Comparison of ENCODE assay signal across 23 cellular contexts in the genomic region with DNA sequence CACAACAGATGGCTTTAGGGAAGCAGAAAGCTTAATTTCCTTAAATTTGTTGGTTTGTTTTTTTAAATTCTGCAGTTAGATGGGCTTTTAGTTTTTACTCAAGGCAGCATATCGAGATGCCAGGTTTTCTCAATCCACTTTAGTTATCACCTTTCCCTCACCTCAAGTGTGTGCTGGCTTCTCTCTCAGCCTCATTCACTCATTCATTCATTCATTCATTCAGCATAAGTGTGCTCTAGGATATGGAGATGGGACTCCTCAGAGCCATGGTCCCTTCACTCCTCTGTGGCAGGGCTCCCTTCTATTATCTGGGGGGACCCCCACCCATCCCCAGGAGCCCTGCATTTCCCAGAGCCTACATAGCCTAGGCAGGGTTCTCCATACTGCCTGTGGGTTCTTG. TPM values are rescaled to one million over a fixed set of nuclear protein-coding genes. Genes with fewer than 3 reads are reported as not detected.
DNase-seq lines count a peak whose midpoint lies in the region; ATAC-seq, FAIRE-seq and TF ChIP-seq lines count a peak whose summit lies in the region.
"Had no signal": no experiment of that assay in that cellular context is flagged by ENCODE, and none has a peak within 500 bp of the region (broad histone marks: within the 10 kb centered on the region; RNA-seq: fewer than 3 reads in every experiment).

No MANE protein-coding gene starts in this region.

- POLR2A ChIA-PET in GM12878 (lab: Charles Lee) = no interaction called here

- no peak overlapping the region for H3K4me3 Mint-ChIP-seq in activated naive CD4-positive, alpha-beta T cell treated with anti-CD3 and anti-CD28 coated beads for 36 hours
- H3K4me3 Mint-ChIP-seq: CD8-positive, alpha-beta memory T cell had no signal

- no peak for ATAC-seq in GM12878
- ATAC-seq: SK-N-SH treated with all-trans-retinoic acid at 6 μM for 48 hours had no signal

- peak; percentile 23 for DNase-seq in D341Med (ENCODE audit: low spot score)
- DNase-seq in GM12878 (ENCODE audit: low read depth, low spot score) = no peak
- peak; percentile 0 to 36 for DNase-seq in suprapubic skin (ENCODE audit: low spot score in 2 of 2)
- DNase-seq in stimulated activated CD8-positive, alpha-beta memory T cell treated with anti-CD3 and anti-CD28 coated beads, Interleukin-4, amount 100 ng/mL, for 48 hours = no peak
- no peak for DNase-seq in DMS 273 treated with DMSO at 0.1 percent for 48 hours (lab: John Stamatoyannopoulos, UW)
- DNase-seq in activated naive CD4-positive, alpha-beta T cell treated with anti-CD3 and anti-CD28 coated beads for 36 hours = no peak
- DNase-seq: CD8-positive, alpha-beta memory T cell; EL; GF-D8; IMR-90; NCI-H1694; NCI-H2081; NCI-H2171 treated with DMSO at 0.1 percent for 48 hours; NCI-H446; NCI-H526 had no signal

- H3K4me2 ChIP-seq in BLaER1 treated with 17β-estradiol and CSF1 and Interleukin-3, amounts not matched to agents 10 nM and 100 nM = peak overlapping the region in 8 of 11 experiments; percentile 4 to 77 (median 50); a peak in 12 of 22 replicates
- H3K4me2 ChIP-seq in GM12878 (ENCODE audit: control insufficient read depth, insufficient read depth) = no peak overlapping the region

- H3K9me3 ChIP-seq in BLaER1 treated with 17β-estradiol and CSF1 and Interleukin-3, amounts not matched to agents 10 nM and 100 nM (replicated peaks in 1 of 11) = no peaks in the 10 kb centered on the region
- H3K9me3 ChIP-seq in GM12878 (replicated peaks; ENCODE audit: control insufficient read depth, insufficient read depth, low read length) (no peaks in the 10 kb centered on the region), suprapubic skin (no peaks in the 10 kb centered on the region)
- H3K9me3 ChIP-seq: BLaER1, Peyer's patch had no signal

- no peaks in the 10 kb centered on the region for H3K9me3 Mint-ChIP-seq in activated naive CD4-positive, alpha-beta T cell treated with anti-CD3 and anti-CD28 coated beads for 36 hours
- H3K9me3 Mint-ChIP-seq: CD8-positive, alpha-beta memory T cell had no signal

- no peak overlapping the region for H2AFZ ChIP-seq in GM12878 (ENCODE audit: control insufficient read depth, low read depth, low read length)

- in situ Hi-C loops in GM12878 (cut with MboI) = no loop called here

- TF ChIP-seq EP300 in GM12878 (IDR thresholded peaks at IDR 0.05; ENCODE audit: borderline replicate concordance in 1 of 2, control insufficient read depth in 1 of 2, low read depth in 2 of 2, low read length in 2 of 2) (no peak), suprapubic skin (IDR thresholded peaks at IDR 0.05) (no peak)

- H3K27me3 Mint-ChIP-seq in activated naive CD4-positive, alpha-beta T cell treated with anti-CD3 and anti-CD28 coated beads for 36 hours (ENCODE audit: low read depth) = no peaks in the 10 kb centered on the region
- H3K27me3 Mint-ChIP-seq: CD8-positive, alpha-beta memory T cell had no signal

- no peak overlapping the region for H3K9ac ChIP-seq in BLaER1 treated with 17β-estradiol and CSF1 and Interleukin-3, amounts not matched to agents 10 nM and 100 nM
- H3K9ac ChIP-seq in GM12878 (ENCODE audit: control insufficient read depth, insufficient read depth, low read length) = no peak overlapping the region
- H3K9ac ChIP-seq: BLaER1 had no signal

- intact Hi-C loops in GM12878 (cut with micrococcal nuclease; ENCODE audit: unreplicated experiment) = no loop called here
- intact Hi-C loops in activated naive CD4-positive, alpha-beta T cell treated with anti-CD3 and anti-CD28 coated beads for 36 hours (cut with micrococcal nuclease) = no loop called here

- no peak for FAIRE-seq in GM12878 (lab: Jason Lieb, UNC)
- FAIRE-seq: D721Med, H1, HTR-8/SVneo had no signal

- 100% methylated on average over 1 of the region's 1 CpG for WGBS in GM12878 (ENCODE audit: insufficient coverage, insufficient replicate concordance, low lambda C conversion rate, missing lambda C conversion rate)
- WGBS in suprapubic skin = 86% methylated on average over 1 of the region's 1 CpG

- TF ChIP-seq RAD21 in GM12878 (IDR thresholded peaks at IDR 0.05; ENCODE audit: insufficient read depth, low read depth, low read length) = no peak

- H3K36me3 ChIP-seq in BLaER1 treated with 17β-estradiol and CSF1 and Interleukin-3, amounts not matched to agents 10 nM and 100 nM = no peaks in the 10 kb centered on the region
- H3K36me3 ChIP-seq in GM12878 (ENCODE audit: control insufficient read depth in 2 of 2, insufficient read depth in 2 of 2, low read length in 1 of 2) (no peaks in the 10 kb centered on the region), suprapubic skin (no peaks in the 10 kb centered on the region)
- H3K36me3 ChIP-seq: BLaER1 had no signal

- no peaks in the 10 kb centered on the region for H3K79me2 ChIP-seq in GM12878 (ENCODE audit: control insufficient read depth, insufficient read depth, low read length)

- no TSS peak for BruUV-seq in GM12878 (replicated peaks; lab: Mats Ljungman, UMichigan)

- no peak overlapping the region for H3K4me3 ChIP-seq in BLaER1 treated with 17β-estradiol and CSF1 and Interleukin-3, amounts not matched to agents 10 nM and 100 nM
- H3K4me3 ChIP-seq in GM12878 (no peak overlapping the region), suprapubic skin (no peak overlapping the region)
- H3K4me3 ChIP-seq: BLaER1, Peyer's patch had no signal

- no peaks in the 10 kb centered on the region for H3K4me1 Mint-ChIP-seq in activated naive CD4-positive, alpha-beta T cell treated with anti-CD3 and anti-CD28 coated beads for 36 hours (ENCODE audit: low read depth)
- H3K4me1 Mint-ChIP-seq: CD8-positive, alpha-beta memory T cell had no signal

- no peaks in the 10 kb centered on the region for H3K36me3 Mint-ChIP-seq in activated naive CD4-positive, alpha-beta T cell treated with anti-CD3 and anti-CD28 coated beads for 36 hours (ENCODE audit: low read depth)
- H3K36me3 Mint-ChIP-seq: CD8-positive, alpha-beta memory T cell had no signal

- RAD21 ChIA-PET in GM12878 (lab: Charles Lee; ENCODE audit: unreplicated experiment) = no interaction called here

- TF ChIP-seq POLR2A in GM12878 (IDR thresholded peaks at IDR 0.05; ENCODE audit: low read depth, low read length) (no peak), suprapubic skin (IDR thresholded peaks at IDR 0.05) (no peak)

- H4K20me1 ChIP-seq in BLaER1 treated with 17β-estradiol and CSF1 and Interleukin-3, amounts not matched to agents 10 nM and 100 nM = no peaks in the 10 kb centered on the region
- no peaks in the 10 kb centered on the region for H4K20me1 ChIP-seq in GM12878 (ENCODE audit: control insufficient read depth, insufficient read depth)
- H4K20me1 ChIP-seq: BLaER1 had no signal

- SMC1A ChIA-PET in GM12878 (lab: Charles Lee; ENCODE audit: uncharacterized antibody, unreplicated experiment) = no interaction called here

- CTCF ChIA-PET in GM12878 (lab: Yijun Ruan, JAX) = no interaction called here
- CTCF ChIA-PET in activated naive CD4-positive, alpha-beta T cell treated with anti-CD3 and anti-CD28 coated beads for 36 hours (lab: Charles Lee) = no interaction called here

- peaks cover 7 to 22% (median 13%) of the 10 kb centered on the region in 10 experiments for H3K4me1 ChIP-seq in BLaER1 treated with 17β-estradiol and CSF1 and Interleukin-3, amounts not matched to agents 10 nM and 100 nM
- H3K4me1 ChIP-seq in GM12878 (ENCODE audit: control insufficient read depth, insufficient read depth, low read length) (peaks cover 15% of the 10 kb centered on the region), suprapubic skin (no peaks in the 10 kb centered on the region)

- no peaks in the 10 kb centered on the region for H3K27me3 ChIP-seq in BLaER1 treated with 17β-estradiol and CSF1 and Interleukin-3, amounts not matched to agents 10 nM and 100 nM
- no peaks in the 10 kb centered on the region for H3K27me3 ChIP-seq in GM12878 (replicated peaks in 1 of 2; ENCODE audit: control insufficient read depth in 2 of 2, insufficient read depth in 2 of 2, low read length in 1 of 2)
- H3K27me3 ChIP-seq in suprapubic skin = no peaks in the 10 kb centered on the region
- H3K27me3 ChIP-seq: BLaER1, Peyer's patch had no signal

- no peak overlapping the region for H3K27ac Mint-ChIP-seq in activated naive CD4-positive, alpha-beta T cell treated with anti-CD3 and anti-CD28 coated beads for 36 hours

- no peak for TF ChIP-seq CTCF in GM12878 (IDR thresholded peaks at IDR 0.05 in 2 of 3, conservative IDR thresholded peaks at IDR 0.05 in 1 of 3; ENCODE audit: control insufficient read depth in 2 of 3, extremely low read depth in 1 of 3, insufficient read depth in 1 of 3, low read depth in 3 of 3, low read length in 3 of 3)
- TF ChIP-seq CTCF in suprapubic skin (IDR thresholded peaks at IDR 0.05) = no peak

- no peak overlapping the region for H3K27ac ChIP-seq in BLaER1 treated with 17β-estradiol and CSF1 and Interleukin-3, amounts not matched to agents 10 nM and 100 nM
- no peak overlapping the region for H3K27ac ChIP-seq in GM12878 (ENCODE audit: control insufficient read depth, insufficient read depth)
- no peak overlapping the region for H3K27ac ChIP-seq in suprapubic skin
- H3K27ac ChIP-seq: BLaER1, Peyer's patch had no signal

RNA-seq across cellular contexts. Expression of gene VIL1, which starts 19.0 kb away (rescaled TPM):
- 0.07 TPM in 1 of 2 replicates, not detected in the other for total RNA-seq in GM12878 (2013; cell fraction: nucleolus; rRNA removed)
- 0.16 and 0.34 TPM in 2 replicates for total RNA-seq in GM12878 (2014; rRNA removed)
- 0.05 and 0.09 TPM in 2 replicates for total RNA-seq in GM12878 (2014; rRNA removed; fragmentation: Illumina TruSeq; extraction: Trizol)
- total RNA-seq in GM12878 (2021) = 0.13 and 0.62 TPM in 2 replicates
- polyA plus RNA-seq in GM12878 (2011; ENCODE audit: low read depth) = 0.20 TPM
- polyA plus RNA-seq in GM12878 (2011; rRNA removed) = 0.61 and 1.9 TPM in 2 replicates
- polyA plus RNA-seq in GM12878 (2011; cell fraction: cytosol; rRNA removed) = 4.0 and 4.9 TPM in 2 replicates
- polyA plus RNA-seq in GM12878 (2011; cell fraction: nucleus; rRNA removed) = 4.4 and 8.0 TPM in 2 replicates
- 0.14 and 0.74 TPM in 2 replicates for polyA plus RNA-seq in GM12878 (2012)
- polyA plus RNA-seq in GM12878 (2014; fragmentation: Illumina TruSeq; extraction: Trizol) = 0.07 TPM in 1 of 2 replicates, not detected in the other
- polyA plus RNA-seq in GM12878 (2014; fragmentation: Nextera tagmentation; extraction: Ambion mirVana) = 1 to 10 TPM in 1 of 2 experiments, under 1 TPM in 1; 0.66 to 1.1 TPM
- polyA plus RNA-seq in GM12878 (2014; rRNA removed) = 0.03 TPM in 2 replicates
- polyA plus RNA-seq in GM12878 (2016; fragmentation: Nextera tagmentation; extraction: Ambion mirVana) = under 1 TPM; 0.12 to 0.33 TPM
- 5.5 and 6.8 TPM in 2 replicates for polyA minus RNA-seq in GM12878 (2011; rRNA and poly(A)+ RNA removed)
- polyA minus RNA-seq in GM12878 (2011; cell fraction: cytosol; rRNA and poly(A)+ RNA removed) = 1.6 and 2.3 TPM in 2 replicates
- 0.60 and 3.2 TPM in 2 replicates for polyA minus RNA-seq in GM12878 (2011; cell fraction: nucleus; rRNA and poly(A)+ RNA removed)
- total RNA-seq in suprapubic skin = 1 to 10 TPM in 2 of 4 donors, under 1 TPM in 2; 0.21 to 3.3 (median 1.1) TPM
- total RNA-seq in activated naive CD4-positive, alpha-beta T cell treated with anti-CD3 and anti-CD28 coated beads for 36 hours = not detected
- total RNA-seq: CD8-positive, alpha-beta memory T cell; IMR-90; M059J had no signal
- polyA plus RNA-seq: CD8-positive, alpha-beta memory T cell; IMR-90 had no signal

RNA-seq across cellular contexts. Expression of gene CTDSP1, which starts 38.3 kb away (rescaled TPM):
- total RNA-seq in GM12878 (2013; cell fraction: nucleolus; rRNA removed) = 73.6 and 91.2 TPM in 2 replicates
- total RNA-seq in GM12878 (2014; rRNA removed) = 52.5 and 56.5 TPM in 2 replicates
- 30.9 and 32.5 TPM in 2 replicates for total RNA-seq in GM12878 (2014; rRNA removed; fragmentation: Illumina TruSeq; extraction: Trizol)
- total RNA-seq in GM12878 (2021) = 71.2 and 75.9 TPM in 2 replicates
- 22.2 TPM for polyA plus RNA-seq in GM12878 (2011; ENCODE audit: low read depth)
- 37.1 and 75.5 TPM in 2 replicates for polyA plus RNA-seq in GM12878 (2011; rRNA removed)
- 98.4 and 116 TPM in 2 replicates for polyA plus RNA-seq in GM12878 (2011; cell fraction: cytosol; rRNA removed)
- polyA plus RNA-seq in GM12878 (2011; cell fraction: nucleus; rRNA removed) = 462 and 514 TPM in 2 replicates
- 47.9 and 48.0 TPM in 2 replicates for polyA plus RNA-seq in GM12878 (2012)
- polyA plus RNA-seq in GM12878 (2014; fragmentation: Illumina TruSeq; extraction: Trizol) = 12.5 and 36.4 TPM in 2 replicates
- polyA plus RNA-seq in GM12878 (2014; fragmentation: Nextera tagmentation; extraction: Ambion mirVana) = 1 to 10 TPM; 3.0 to 6.2 TPM
- polyA plus RNA-seq in GM12878 (2014; rRNA removed) = 72.7 and 83.1 TPM in 2 replicates
- polyA plus RNA-seq in GM12878 (2016; fragmentation: Nextera tagmentation; extraction: Ambion mirVana) = 10 to 100 TPM; 13.7 to 15.6 TPM
- polyA minus RNA-seq in GM12878 (2011; rRNA and poly(A)+ RNA removed) = 53.1 and 87.5 TPM in 2 replicates
- polyA minus RNA-seq in GM12878 (2011; cell fraction: cytosol; rRNA and poly(A)+ RNA removed) = 22.9 and 28.7 TPM in 2 replicates
- polyA minus RNA-seq in GM12878 (2011; cell fraction: nucleus; rRNA and poly(A)+ RNA removed) = 85.7 and 129 TPM in 2 replicates
- total RNA-seq in suprapubic skin = 100 to 1,000 TPM in 2 of 4 donors, 10 to 100 TPM in 2; 70.3 to 140 (median 99.5) TPM
- total RNA-seq in activated naive CD4-positive, alpha-beta T cell treated with anti-CD3 and anti-CD28 coated beads for 36 hours = 10 to 100 TPM; 26.1 to 26.2 TPM

RNA-seq across cellular contexts. Expression of gene SLC11A1, which starts 55.9 kb away (rescaled TPM):
- total RNA-seq in GM12878 (2013; cell fraction: nucleolus; rRNA removed) = 0.42 and 0.73 TPM in 2 replicates
- total RNA-seq in GM12878 (2014; rRNA removed) (0.11 and 0.28 TPM in 2 replicates), GM12878 (2014; rRNA removed; fragmentation: Illumina TruSeq; extraction: Trizol) (0.05 and 0.13 TPM in 2 replicates), GM12878 (2021) (0.38 and 0.56 TPM in 2 replicates), suprapubic skin (10 to 100 TPM in 2 of 4 donors, 1 to 10 TPM in 1, under 1 TPM in 1; 0.78 to 16.1 (median 7.6) TPM)
- not detected for polyA plus RNA-seq in GM12878 (2011; ENCODE audit: low read depth)
- polyA plus RNA-seq in GM12878 (2011; rRNA removed) (0.06 and 0.11 TPM in 2 replicates), GM12878 (2014; fragmentation: Illumina TruSeq; extraction: Trizol) (0.04 TPM in 1 of 2 replicates, not detected in the other), GM12878 (2014; fragmentation: Nextera tagmentation; extraction: Ambion mirVana) (under 1 TPM; 0.03 to 0.07 TPM), GM12878 (2014; rRNA removed) (0.09 and 0.22 TPM in 2 replicates), GM12878 (2016; fragmentation: Nextera tagmentation; extraction: Ambion mirVana) (under 1 TPM; 0.15 to 0.18 TPM)
- polyA plus RNA-seq in GM12878 (2011; cell fraction: cytosol; rRNA removed) = 0.25 and 0.32 TPM in 2 replicates
- polyA plus RNA-seq in GM12878 (2011; cell fraction: nucleus; rRNA removed) = 0.90 and 1.4 TPM in 2 replicates
- polyA plus RNA-seq in GM12878 (2012) = 0.08 and 0.15 TPM in 2 replicates
- polyA minus RNA-seq in GM12878 (2011; rRNA and poly(A)+ RNA removed) = 0.67 TPM in 1 of 2 replicates, not detected in the other
- polyA minus RNA-seq in GM12878 (2011; cell fraction: cytosol; rRNA and poly(A)+ RNA removed) = 0.42 and 0.94 TPM in 2 replicates
- 1.1 TPM in 2 replicates for polyA minus RNA-seq in GM12878 (2011; cell fraction: nucleus; rRNA and poly(A)+ RNA removed)
- total RNA-seq in activated naive CD4-positive, alpha-beta T cell treated with anti-CD3 and anti-CD28 coated beads for 36 hours = not detected

Comparison
In these comparisons a context has a peak if more than half of its experiments do, and no peak if none do; other contexts are left out.
1. DNase-seq: peak in D341Med (single experiment) and suprapubic skin (2 of 2); none in GM12878 (single experiment), stimulated activated CD8-positive, alpha-beta memory T cell treated with anti-CD3 and anti-CD28 coated beads, Interleukin-4, amount 100 ng/mL, for 48 hours (single experiment), DMS 273 treated with DMSO at 0.1 percent for 48 hours (single experiment) and activated naive CD4-positive, alpha-beta T cell treated with anti-CD3 and anti-CD28 coated beads for 36 hours (single experiment).